7 cellular contexts compared by ENCODE assay signal in the genomic region with DNA sequence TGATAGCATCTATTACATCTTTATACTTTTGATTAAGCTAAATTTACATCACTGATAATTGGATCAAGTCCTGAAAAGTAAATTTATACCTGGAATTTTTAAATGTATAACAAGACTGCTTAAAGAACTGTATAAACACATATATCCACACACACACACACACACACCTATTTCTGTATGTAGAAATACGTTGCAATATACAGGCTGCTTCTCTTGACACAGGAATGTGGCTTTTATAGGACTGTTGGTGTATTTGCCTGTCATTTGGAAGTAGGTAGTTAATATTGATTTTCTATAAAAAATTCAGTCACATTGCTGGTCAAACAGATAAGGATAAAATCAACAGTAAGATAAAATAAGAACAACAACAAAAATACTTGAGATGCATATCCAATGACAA.
"Had no signal": no experiment of that assay in that cellular context is flagged by ENCODE, and none has a peak within 500 bp of the region (broad histone marks: within the 10 kb centered on the region; RNA-seq: fewer than 3 reads in every experiment).

No MANE protein-coding gene starts in this region.

- H3K27me3 Mint-ChIP-seq: IgD-negative memory B cell had no signal

- H3K27ac Mint-ChIP-seq: IgD-negative memory B cell had no signal

- H3K4me1 Mint-ChIP-seq: IgD-negative memory B cell had no signal

- H3K27ac ChIP-seq: HL-60 had no signal

- H3K4me3 ChIP-seq: K562 had no signal

- DNase-seq: IMR-90, KBM-7, KG1 had no signal

- H3K4me3 Mint-ChIP-seq: IgD-negative memory B cell had no signal

- ATAC-seq: HepG2, K562 had no signal
